In the genomic region with DNA sequence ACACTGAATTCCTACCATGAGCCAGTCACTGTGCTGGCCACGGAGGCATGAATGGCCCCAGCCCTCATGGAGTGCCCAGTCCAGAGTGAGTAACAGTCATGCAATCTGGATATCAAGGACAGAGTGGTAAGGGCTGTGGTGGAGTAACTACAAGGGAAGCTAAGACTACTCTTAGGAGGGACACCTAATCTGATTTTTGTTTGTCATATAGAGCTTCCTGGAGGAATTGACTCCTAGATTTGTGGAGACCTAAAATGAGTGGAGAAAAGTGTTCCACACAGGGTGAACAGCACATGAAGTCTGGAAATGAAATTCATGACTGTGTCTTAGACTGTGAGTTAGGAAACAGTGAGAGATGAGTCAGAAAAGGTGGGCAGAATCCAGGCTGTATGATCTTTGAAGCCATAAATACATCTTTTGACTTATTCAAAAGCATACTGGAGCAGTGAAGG, we compare ENCODE assay signal across 14 cellular contexts.
DNase-seq lines count a peak whose midpoint lies in the region; ATAC-seq, FAIRE-seq and TF ChIP-seq lines count a peak whose summit lies in the region.
"Had no signal": no experiment of that assay in that cellular context is flagged by ENCODE, and none has a peak within 500 bp of the region (broad histone marks: within the 10 kb centered on the region; RNA-seq: fewer than 3 reads in every experiment).

No MANE protein-coding gene starts in this region.

- no peaks in the 10 kb centered on the region for H3K36me3 Mint-ChIP-seq in activated CD4-positive, alpha-beta T cell treated with anti-CD3 and anti-CD28 coated beads, Interleukin-2, amount 10 ng/mL, durations not matched to agents 7 days and 5 days (ENCODE audit: low read depth)

- peak; percentile 88 to 94 for ATAC-seq in A549

- peak overlapping the region; percentile 58 for H2AFZ ChIP-seq in mammary epithelial cell (ENCODE audit: low read depth, low read length)

- POLR2A ChIA-PET in A549 (lab: Yijun Ruan, JAX), result no interaction called here
- POLR2A ChIA-PET in activated CD4-positive, alpha-beta T cell treated with anti-CD3 and anti-CD28 coated beads, Interleukin-2, amount 10 ng/mL, durations not matched to agents 7 days and 5 days (lab: Charles Lee), result interaction anchor here (0.6 kb wide), 1 partner anchor 196 kb away, joined by 3 read pairs; no protein-coding TSS in a partner anchor

- no peaks in the 10 kb centered on the region for H3K27me3 Mint-ChIP-seq in activated CD4-positive, alpha-beta T cell treated with anti-CD3 and anti-CD28 coated beads, Interleukin-2, amount 10 ng/mL, durations not matched to agents 7 days and 5 days

- intact Hi-C loops in mammary epithelial cell (cut with micrococcal nuclease), result no loop called here

- no peak for FAIRE-seq in A549 (lab: Jason Lieb, UNC)
- FAIRE-seq: kidney had no signal

- dilution Hi-C loops in mammary epithelial cell (cut with HindIII; ENCODE audit: low sequenced_read_pairs), result no loop called here

- H4K20me1 ChIP-seq in mammary epithelial cell (ENCODE audit: insufficient read depth, low read length), result no peaks in the 10 kb centered on the region

- TF ChIP-seq POLR2A in A549 (IDR thresholded peaks at IDR 0.05; ENCODE audit: low read length), result no peak

- no peaks in the 10 kb centered on the region for H3K79me2 ChIP-seq in mammary epithelial cell (ENCODE audit: insufficient read depth, low read length)

- no peaks in the 10 kb centered on the region for H3K4me1 Mint-ChIP-seq in activated CD4-positive, alpha-beta T cell treated with anti-CD3 and anti-CD28 coated beads, Interleukin-2, amount 10 ng/mL, durations not matched to agents 7 days and 5 days

- peak in 1 of 2 experiments; percentile 38 for DNase-seq in A549 (ENCODE audit: low read depth in 1 of 2, low spot score in 1 of 2)
- DNase-seq in HCEC 1CT, result peak; percentile 88
- peak; percentile 83 for DNase-seq in mammary epithelial cell
- peak; percentile 53 for DNase-seq in kidney glomerular epithelial cell (lab: John Stamatoyannopoulos, UW)
- no peak for DNase-seq in SJCRH30
- DNase-seq in pons (ENCODE audit: low spot score), result no peak
- no peak for DNase-seq in WERI-Rb-1
- no peak for DNase-seq in activated CD4-positive, alpha-beta T cell treated with anti-CD3 and anti-CD28 coated beads, Interleukin-2, amount 10 ng/mL, durations not matched to agents 7 days and 5 days
- DNase-seq: activated gamma-delta T cell treated with Interleukin-2 at 50 U/mL for 16 hours; effector CD8-positive, alpha-beta T cell; kidney; NCI-H2081; occipital lobe had no signal

- H3K27me3 ChIP-seq in mammary epithelial cell (ENCODE audit: insufficient read depth, low read length), result no peaks in the 10 kb centered on the region
- H3K27me3 ChIP-seq in SJCRH30, result no peaks in the 10 kb centered on the region
- H3K27me3 ChIP-seq in WERI-Rb-1 (ENCODE audit: insufficient read depth, low read depth, severe bottlenecking), result no peaks in the 10 kb centered on the region

- H3K9ac ChIP-seq in mammary epithelial cell (ENCODE audit: insufficient read depth, low read length), result no peak overlapping the region

- in situ Hi-C loops in mammary epithelial cell (cut with MboI; ENCODE audit: low sequenced_read_pairs in 2 of 2), result no loop called here

- H3K4me3 Mint-ChIP-seq in activated CD4-positive, alpha-beta T cell treated with anti-CD3 and anti-CD28 coated beads, Interleukin-2, amount 10 ng/mL, durations not matched to agents 7 days and 5 days, result no peak overlapping the region

- WGBS in A549 (ENCODE audit: missing lambda C conversion rate), result 20% methylated on average over 1 of the region's 1 CpG
- 27% methylated on average over 1 of the region's 1 CpG for WGBS in mammary epithelial cell (ENCODE audit: low coverage, missing lambda C conversion rate)

- CTCF ChIA-PET in A549 (lab: Yijun Ruan, JAX) (no interaction called here), mammary epithelial cell (lab: Charles Lee; ENCODE audit: low non-redundant PET) (no interaction called here)
- CTCF ChIA-PET in activated CD4-positive, alpha-beta T cell treated with anti-CD3 and anti-CD28 coated beads, Interleukin-2, amount 10 ng/mL, durations not matched to agents 7 days and 5 days (lab: Charles Lee), result no interaction called here

- TF ChIP-seq CTCF in A549 (IDR thresholded peaks at IDR 0.05), result no peak
- TF ChIP-seq CTCF in mammary epithelial cell (conservative IDR thresholded peaks at IDR 0.05 in 1 of 2, IDR thresholded peaks at IDR 0.05 in 1 of 2; ENCODE audit: extremely low read depth in 1 of 2, insufficient read depth in 1 of 2, low read depth in 1 of 2, low read length in 2 of 2), result no peak
- no peak for TF ChIP-seq CTCF in WERI-Rb-1 (IDR thresholded peaks at IDR 0.05; ENCODE audit: low read depth, low read length)

- no TSS peak for BruUV-seq in mammary epithelial cell (replicated peaks; lab: Mats Ljungman, UMichigan)

- TF ChIP-seq EP300 in A549 (IDR thresholded peaks at IDR 0.05), result no peak

- peaks cover 15% of the 10 kb centered on the region for H3K4me1 ChIP-seq in A549
- H3K4me1 ChIP-seq in mammary epithelial cell (ENCODE audit: insufficient read depth, low read length), result peaks cover 14% of the 10 kb centered on the region
- peaks cover 2% of the 10 kb centered on the region for H3K4me1 ChIP-seq in SJCRH30

- no peak for TF ChIP-seq RAD21 in A549 (conservative IDR thresholded peaks at IDR 0.05 in 1 of 2, IDR thresholded peaks at IDR 0.05 in 1 of 2)

- H3K9me3 Mint-ChIP-seq in activated CD4-positive, alpha-beta T cell treated with anti-CD3 and anti-CD28 coated beads, Interleukin-2, amount 10 ng/mL, durations not matched to agents 7 days and 5 days, result peaks cover 5% of the 10 kb centered on the region

- peak overlapping the region; percentile 44 for H3K4me2 ChIP-seq in A549
- peak overlapping the region; percentile 22 for H3K4me2 ChIP-seq in mammary epithelial cell (ENCODE audit: insufficient read depth, low read depth, low read length)

- no peak overlapping the region for H3K27ac Mint-ChIP-seq in activated CD4-positive, alpha-beta T cell treated with anti-CD3 and anti-CD28 coated beads, Interleukin-2, amount 10 ng/mL, durations not matched to agents 7 days and 5 days

- H3K36me3 ChIP-seq in mammary epithelial cell (ENCODE audit: insufficient read depth, low read length), result no peaks in the 10 kb centered on the region
- H3K36me3 ChIP-seq in SJCRH30, result no peaks in the 10 kb centered on the region
- no peaks in the 10 kb centered on the region for H3K36me3 ChIP-seq in WERI-Rb-1

- peak overlapping the region; percentile 53 to 65; a peak in 5 of 6 replicates for H3K27ac ChIP-seq in A549
- H3K27ac ChIP-seq in mammary epithelial cell (ENCODE audit: insufficient read depth, low read depth, low read length), result peak overlapping the region; percentile 38
- H3K27ac ChIP-seq in SJCRH30, result no peak overlapping the region
- no peak overlapping the region for H3K27ac ChIP-seq in WERI-Rb-1
- H3K27ac ChIP-seq: C4-2B had no signal

- H3K9me3 ChIP-seq in A549, result no peaks in the 10 kb centered on the region
- H3K9me3 ChIP-seq in mammary epithelial cell (replicated peaks; ENCODE audit: insufficient read depth, low read length), result no peaks in the 10 kb centered on the region
- H3K9me3 ChIP-seq in SJCRH30 (replicated peaks), result peaks cover 7% of the 10 kb centered on the region; the same call in 1 of the 2 replicates
- H3K9me3 ChIP-seq in WERI-Rb-1 (ENCODE audit: severe bottlenecking), result no peaks in the 10 kb centered on the region

- no peak overlapping the region for H3K4me3 ChIP-seq in A549
- no peak overlapping the region for H3K4me3 ChIP-seq in mammary epithelial cell (replicated peaks in 1 of 3; ENCODE audit: insufficient read depth in 1 of 3, low read depth in 2 of 3, low read length in 3 of 3)
- H3K4me3 ChIP-seq in SJCRH30, result no peak overlapping the region
- no peak overlapping the region for H3K4me3 ChIP-seq in WERI-Rb-1 (ENCODE audit: low read depth, low read length)

TF ChIP-seq in A549, 52 proteins besides CTCF, POLR2A, EP300 and RAD21:
- TF ChIP-seq EHF (CRISPR knock-in tag; IDR thresholded peaks at IDR 0.05) (no peak), FOSL2 (IDR thresholded peaks at IDR 0.05) (0 out of 2 replicates have a peak, but pooled peaks have one; percentile 36), FOSL2 (CRISPR knock-in tag; IDR thresholded peaks at IDR 0.05) (peak; percentile 39; the same call in 1 of the 2 replicates), ESRRA (IDR thresholded peaks at IDR 0.05; ENCODE audit: borderline replicate concordance, low read length) (no peak), CHD4 (IDR thresholded peaks at IDR 0.05; ENCODE audit: borderline replicate concordance) (no peak), NFE2L2 (conservative IDR thresholded peaks at IDR 0.05; ENCODE audit: low read length) (no peak), JUNB (IDR thresholded peaks at IDR 0.05) (peak; percentile 32; the same call in 1 of the 2 replicates)
- TF ChIP-seq, protein P1, sequence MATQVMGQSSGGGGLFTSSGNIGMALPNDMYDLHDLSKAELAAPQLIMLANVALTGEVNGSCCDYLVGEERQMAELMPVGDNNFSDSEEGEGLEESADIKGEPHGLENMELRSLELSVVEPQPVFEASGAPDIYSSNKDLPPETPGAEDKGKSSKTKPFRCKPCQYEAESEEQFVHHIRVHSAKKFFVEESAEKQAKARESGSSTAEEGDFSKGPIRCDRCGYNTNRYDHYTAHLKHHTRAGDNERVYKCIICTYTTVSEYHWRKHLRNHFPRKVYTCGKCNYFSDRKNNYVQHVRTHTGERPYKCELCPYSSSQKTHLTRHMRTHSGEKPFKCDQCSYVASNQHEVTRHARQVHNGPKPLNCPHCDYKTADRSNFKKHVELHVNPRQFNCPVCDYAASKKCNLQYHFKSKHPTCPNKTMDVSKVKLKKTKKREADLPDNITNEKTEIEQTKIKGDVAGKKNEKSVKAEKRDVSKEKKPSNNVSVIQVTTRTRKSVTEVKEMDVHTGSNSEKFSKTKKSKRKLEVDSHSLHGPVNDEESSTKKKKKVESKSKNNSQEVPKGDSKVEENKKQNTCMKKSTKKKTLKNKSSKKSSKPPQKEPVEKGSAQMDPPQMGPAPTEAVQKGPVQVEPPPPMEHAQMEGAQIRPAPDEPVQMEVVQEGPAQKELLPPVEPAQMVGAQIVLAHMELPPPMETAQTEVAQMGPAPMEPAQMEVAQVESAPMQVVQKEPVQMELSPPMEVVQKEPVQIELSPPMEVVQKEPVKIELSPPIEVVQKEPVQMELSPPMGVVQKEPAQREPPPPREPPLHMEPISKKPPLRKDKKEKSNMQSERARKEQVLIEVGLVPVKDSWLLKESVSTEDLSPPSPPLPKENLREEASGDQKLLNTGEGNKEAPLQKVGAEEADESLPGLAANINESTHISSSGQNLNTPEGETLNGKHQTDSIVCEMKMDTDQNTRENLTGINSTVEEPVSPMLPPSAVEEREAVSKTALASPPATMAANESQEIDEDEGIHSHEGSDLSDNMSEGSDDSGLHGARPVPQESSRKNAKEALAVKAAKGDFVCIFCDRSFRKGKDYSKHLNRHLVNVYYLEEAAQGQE (IDR thresholded peaks at IDR 0.05), result no peak

Comparison
In these comparisons a context has a peak if more than half of its experiments do, and no peak if none do; other contexts are left out.
1. DNase-seq: peak in HCEC 1CT (single experiment), mammary epithelial cell (single experiment) and kidney glomerular epithelial cell (single experiment); none in SJCRH30 (0 of 2), pons (single experiment), WERI-Rb-1 (single experiment) and activated CD4-positive, alpha-beta T cell treated with anti-CD3 and anti-CD28 coated beads, Interleukin-2, amount 10 ng/mL, durations not matched to agents 7 days and 5 days (single experiment).
2. H3K27ac ChIP-seq: peak in A549 (2 of 2) and mammary epithelial cell (single experiment); none in SJCRH30 (single experiment) and WERI-Rb-1 (single experiment).